Comparison of ENCODE assay signal across 14 cellular contexts in genomic region chr11:45411221-45411946, GRCh38.
A peak's percentile ranks its signal among the peaks of the same experiment; 100 is the strongest.
DNase-seq lines count a peak whose midpoint lies in the region; TF ChIP-seq lines count a peak whose summit lies in the region.
"Had no signal": no experiment of that assay in that cellular context is flagged by ENCODE, and none has a peak within 500 bp of the region (broad histone marks: within the 10 kb centered on the region; RNA-seq: fewer than 3 reads in every experiment).

No MANE protein-coding gene starts in this region.

- peak overlapping the region in 1 of 2 experiments; percentile 45 for H3K14ac ChIP-seq in mesenchymal stem cell (ENCODE audit: low read length in 2 of 2)

- H2AFZ ChIP-seq in mesenchymal stem cell (ENCODE audit: low read depth, low read length), result peak overlapping the region; percentile 7

- H2BK12ac ChIP-seq in mesenchymal stem cell (ENCODE audit: low read length in 2 of 2), result peak overlapping the region in 1 of 2 experiments; percentile 12

- H3K4me3 ChIP-seq in left ventricle myocardium inferior (no peak overlapping the region), mesenchymal stem cell (ENCODE audit: insufficient read depth in 1 of 2, low read depth in 1 of 2, low read length in 2 of 2) (no peak overlapping the region), adrenal gland (no peak overlapping the region)
- H3K4me3 ChIP-seq: uterus had no signal

- H3K79me1 ChIP-seq in mesenchymal stem cell (replicated peaks; ENCODE audit: low read length, poor library complexity, severe bottlenecking), result no peaks in the 10 kb centered on the region

- H2BK15ac ChIP-seq in mesenchymal stem cell (ENCODE audit: low read depth, poor library complexity, severe bottlenecking), result peak overlapping the region; percentile 19

- H2BK120ac ChIP-seq in mesenchymal stem cell (ENCODE audit: low read depth, low read length), result peak overlapping the region; percentile 1

- H3K9me3 ChIP-seq in left ventricle myocardium inferior (replicated peaks) (no peaks in the 10 kb centered on the region), mesenchymal stem cell (ENCODE audit: control insufficient read depth, low read length) (peaks cover 4% of the 10 kb centered on the region), adrenal gland (replicated peaks in 1 of 3) (no peaks in the 10 kb centered on the region)
- H3K9me3 ChIP-seq: uterus had no signal

- H3K27me3 ChIP-seq in left ventricle myocardium inferior (ENCODE audit: low read depth), result peaks cover 78% of the 10 kb centered on the region
- H3K27me3 ChIP-seq in mesenchymal stem cell (ENCODE audit: control insufficient read depth in 1 of 2, insufficient read depth in 1 of 2, low read length in 2 of 2), result peaks cover 0 to 49% of the 10 kb centered on the region in 2 experiments
- H3K27me3 ChIP-seq in adrenal gland, result peaks cover 3% of the 10 kb centered on the region
- H3K27me3 ChIP-seq: uterus had no signal

- no peak overlapping the region for H3K27ac ChIP-seq in left ventricle myocardium inferior (replicated peaks)
- peak overlapping the region; percentile 9 for H3K27ac ChIP-seq in mesenchymal stem cell (ENCODE audit: low read length, poor library complexity, severe bottlenecking)
- H3K27ac ChIP-seq in adrenal gland, result peak overlapping the region in 2 of 5 donors; percentile 13 to 54

- no peak for TF ChIP-seq POLR2A in adrenal gland (IDR thresholded peaks at IDR 0.05)

- H3K36me3 ChIP-seq in left ventricle myocardium inferior (no peaks in the 10 kb centered on the region), mesenchymal stem cell (ENCODE audit: control insufficient read depth in 1 of 2, insufficient read depth in 2 of 2, low read depth in 1 of 2, low read length in 2 of 2) (no peaks in the 10 kb centered on the region), adrenal gland (replicated peaks in 1 of 2) (no peaks in the 10 kb centered on the region)
- H3K36me3 ChIP-seq: uterus had no signal

- TF ChIP-seq CTCF in left ventricle myocardium inferior (IDR thresholded peaks at IDR 0.05; ENCODE audit: borderline replicate concordance) (no peak), adrenal gland (IDR thresholded peaks at IDR 0.05) (no peak)

- peak; percentile 4 for DNase-seq in cardiac septum (ENCODE audit: low spot score)
- DNase-seq in left ventricle myocardium inferior, result no peak
- peak; percentile 31 for DNase-seq in cerebellum (ENCODE audit: low spot score)
- peak; percentile 42 for DNase-seq in mesenchymal stem cell
- no peak for DNase-seq in SKM-1 treated with dmso at 0.1 percent for 144 hours (lab: John Stamatoyannopoulos, UW; ENCODE audit: unreplicated experiment)
- DNase-seq in NCI-H1436 (lab: John Stamatoyannopoulos, UW), result no peak
- DNase-seq in stimulated activated naive CD4-positive, alpha-beta T cell (lab: John Stamatoyannopoulos, UW), result no peak
- no peak for DNase-seq in adrenal gland
- DNase-seq: activated CD4-positive, alpha-beta T cell treated with anti-CD3 and anti-CD28 coated beads for 4 hours; DMS53; foreskin melanocyte; left colon; NCI-H1694 treated with DMSO at 0.1 percent for 48 hours; uterus had no signal

- H3K23ac ChIP-seq in mesenchymal stem cell (ENCODE audit: low read length in 2 of 2), result peak overlapping the region in 1 of 2 experiments; percentile 29

- peak overlapping the region; percentile 2 for H4K8ac ChIP-seq in mesenchymal stem cell (ENCODE audit: low read length)

- H3K9ac ChIP-seq in mesenchymal stem cell (ENCODE audit: low read length), result peak overlapping the region; percentile 58

- peak overlapping the region; percentile 40 for H3K4me2 ChIP-seq in mesenchymal stem cell (ENCODE audit: low read length, poor library complexity, severe bottlenecking)

- H2AK5ac ChIP-seq in mesenchymal stem cell (ENCODE audit: low read length, severe bottlenecking), result no peak overlapping the region

- H3K4ac ChIP-seq in mesenchymal stem cell (ENCODE audit: low read depth in 1 of 2, low read length in 2 of 2), result peak overlapping the region in 1 of 2 experiments; percentile 2

- no peak overlapping the region for H2BK5ac ChIP-seq in mesenchymal stem cell (ENCODE audit: low read depth, low read length, poor library complexity, severe bottlenecking)

- peak overlapping the region; percentile 70 for H4K91ac ChIP-seq in mesenchymal stem cell (ENCODE audit: low read length)

- H3K18ac ChIP-seq in mesenchymal stem cell (ENCODE audit: low read depth in 1 of 2, low read length in 2 of 2), result peak overlapping the region; percentile 48 to 52

- 8% methylated on average over 7 of the region's 7 CpGs for WGBS in mesenchymal stem cell
- 17 to 27% (median 22%) methylated on average over 6 to 7 of the region's 7 CpGs for WGBS in adrenal gland, 4 donors

- intact Hi-C loops in cardiac septum (cut with DNase I), result no loop called here
- intact Hi-C loops in left ventricle myocardium inferior (cut with micrococcal nuclease), result no loop called here
- intact Hi-C loops in adrenal gland (cut with DNase I), result loop anchor here in 1 of 2 donors (5.0 kb wide), 1 partner anchor 256 kb away; the partner anchor contains the start of gene CHST1

- no peaks in the 10 kb centered on the region for H3K4me1 ChIP-seq in left ventricle myocardium inferior
- H3K4me1 ChIP-seq in mesenchymal stem cell (ENCODE audit: control insufficient read depth, insufficient read depth, low read depth, low read length), result peaks cover 36% of the 10 kb centered on the region
- H3K4me1 ChIP-seq in adrenal gland (replicated peaks in 1 of 2), result peaks cover 6% of the 10 kb centered on the region in 2 donors
- H3K4me1 ChIP-seq: uterus had no signal

Comparison
In these comparisons a context has a peak if more than half of its experiments do, and no peak if none do; other contexts are left out.
1. DNase-seq: peak in cardiac septum (single experiment), cerebellum (single experiment) and mesenchymal stem cell (single experiment); none in left ventricle myocardium inferior (single experiment), SKM-1 treated with dmso at 0.1 percent for 144 hours (single experiment), NCI-H1436 (single experiment), stimulated activated naive CD4-positive, alpha-beta T cell (0 of 6) and adrenal gland (0 of 7).